In the genomic region with DNA sequence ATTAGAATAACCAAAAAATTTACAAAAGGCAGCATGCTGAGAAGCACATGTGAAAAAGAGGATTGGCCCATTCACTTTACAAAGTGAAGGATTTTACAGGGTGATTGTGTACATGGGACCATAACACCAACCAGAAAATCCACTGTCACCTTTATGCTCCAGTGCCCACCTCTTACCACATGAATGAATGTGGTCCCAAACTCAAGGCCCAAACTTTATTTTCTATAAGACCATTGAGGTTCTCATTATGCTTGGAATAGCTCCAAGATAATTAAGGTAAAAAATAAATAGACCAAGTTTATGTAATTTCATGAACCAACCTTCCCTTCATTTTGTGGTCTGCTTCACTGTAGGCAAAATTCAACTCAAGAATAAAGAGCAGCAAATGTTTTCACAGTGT, we compare ENCODE assay signal across 16 cellular contexts. TPM values are rescaled to one million over a fixed set of nuclear protein-coding genes. Genes with fewer than 3 reads are reported as not detected.
DNase-seq lines count a peak whose midpoint lies in the region; ATAC-seq and TF ChIP-seq lines count a peak whose summit lies in the region.
"Had no signal": no experiment of that assay in that cellular context is flagged by ENCODE, and none has a peak within 500 bp of the region (broad histone marks: within the 10 kb centered on the region; RNA-seq: fewer than 3 reads in every experiment).

No MANE protein-coding gene starts in this region.

- no peaks in the 10 kb centered on the region for H3K36me3 Mint-ChIP-seq in GM23338 (ENCODE audit: low read depth)
- H3K36me3 Mint-ChIP-seq: CD4-positive, CD25-positive, alpha-beta regulatory T cell; CD8-positive, alpha-beta memory T cell; IgD-negative memory B cell had no signal

- H3K4me3 Mint-ChIP-seq in GM23338, result no peak overlapping the region
- H3K4me3 Mint-ChIP-seq: CD4-positive, CD25-positive, alpha-beta regulatory T cell; CD8-positive, alpha-beta memory T cell; IgD-negative memory B cell had no signal

- H2AFZ ChIP-seq in GM23338, result peak overlapping the region; percentile 49; the same call in 1 of the 2 replicates

- H3K4me2 ChIP-seq in GM23338, result no peak overlapping the region

- no peak overlapping the region for H3K27ac ChIP-seq in GM23338 (ENCODE audit: low read depth)
- no peak overlapping the region for H3K27ac ChIP-seq in dorsolateral prefrontal cortex

- intact Hi-C loops in dorsolateral prefrontal cortex (cut with DNase I), result no loop called here

- H3K4me1 Mint-ChIP-seq in GM23338, result no peaks in the 10 kb centered on the region
- H3K4me1 Mint-ChIP-seq: IgD-negative memory B cell had no signal

- H3K4me1 ChIP-seq in GM23338 (ENCODE audit: insufficient read depth), result no peaks in the 10 kb centered on the region; the same call in 1 of the 2 replicates
- H3K4me1 ChIP-seq: HAP-1 had no signal

- ATAC-seq in GM23338, result no peak
- no peak for ATAC-seq in HG03432 (IDR thresholded peaks at IDR 0.05; ENCODE audit: unreplicated experiment)
- ATAC-seq in HG02678 (IDR thresholded peaks at IDR 0.05; ENCODE audit: unreplicated experiment), result no peak

- H3K9me3 Mint-ChIP-seq in GM23338, result no peaks in the 10 kb centered on the region
- H3K9me3 Mint-ChIP-seq: CD4-positive, CD25-positive, alpha-beta regulatory T cell; CD8-positive, alpha-beta memory T cell had no signal

- no peaks in the 10 kb centered on the region for H3K36me3 ChIP-seq in GM23338 (ENCODE audit: insufficient read depth)
- H3K36me3 ChIP-seq: BE2C, HAP-1 had no signal

- H3K27ac Mint-ChIP-seq in GM23338, result no peak overlapping the region
- H3K27ac Mint-ChIP-seq: CD4-positive, CD25-positive, alpha-beta regulatory T cell; IgD-negative memory B cell had no signal

- H3K9me2 ChIP-seq in GM23338 (ENCODE audit: insufficient read depth), result no peaks in the 10 kb centered on the region

- H3F3A ChIP-seq in GM23338 (replicated peaks; ENCODE audit: low read depth), result no peaks in the 10 kb centered on the region

- no peaks in the 10 kb centered on the region for H3K79me2 ChIP-seq in GM23338 (replicated peaks; ENCODE audit: insufficient read depth)

- H3K27me3 ChIP-seq in GM23338 (ENCODE audit: insufficient read depth), result no peaks in the 10 kb centered on the region
- no peaks in the 10 kb centered on the region for H3K27me3 ChIP-seq in dorsolateral prefrontal cortex
- H3K27me3 ChIP-seq: BE2C had no signal

- H4K20me1 ChIP-seq in GM23338 (replicated peaks; ENCODE audit: insufficient read depth), result no peaks in the 10 kb centered on the region

- DNase-seq in GM23338 (ENCODE audit: low spot score), result no peak
- peak; percentile 18 for DNase-seq in astrocyte of the hippocampus (ENCODE audit: low read depth, low spot score)
- peak; percentile 9 for DNase-seq in kidney tubule cell (ENCODE audit: low spot score)
- DNase-seq in dorsolateral prefrontal cortex, result no peak
- DNase-seq: ACHN; BE2C; C1 segment of cervical spinal cord; CD4-positive, CD25-positive, alpha-beta regulatory T cell; CD8-positive, alpha-beta memory T cell; COR-L47; KBM-7 had no signal

- H3K27me3 Mint-ChIP-seq in GM23338 (ENCODE audit: insufficient read depth, low read depth, poor library complexity), result no peaks in the 10 kb centered on the region
- H3K27me3 Mint-ChIP-seq: CD4-positive, CD25-positive, alpha-beta regulatory T cell had no signal

- no peak for TF ChIP-seq CTCF in GM23338 (conservative IDR thresholded peaks at IDR 0.05; ENCODE audit: low read depth in 2 of 2)
- TF ChIP-seq CTCF in dorsolateral prefrontal cortex (IDR thresholded peaks at IDR 0.05 in 54 of 56, conservative IDR thresholded peaks at IDR 0.05 in 2 of 56; ENCODE audit: low read depth in 1 of 56, partially characterized antibody in 56 of 56), result no peak

- H3K4me3 ChIP-seq in GM23338 (no peak overlapping the region), dorsolateral prefrontal cortex (no peak overlapping the region)
- H3K4me3 ChIP-seq: HAP-1 had no signal

TF ChIP-seq in GM23338, 12 proteins besides CTCF, POLR2A, EP300 and RAD21:
- TF ChIP-seq ZNF331 (CRISPR knock-in tag; IDR thresholded peaks at IDR 0.05; ENCODE audit: low read depth), result no peak
- TF ChIP-seq ZNF114 (CRISPR knock-in tag; IDR thresholded peaks at IDR 0.05), result no peak
- TF ChIP-seq EZH2 (IDR thresholded peaks at IDR 0.05; ENCODE audit: low read depth, unreplicated experiment), result no peak
- no peak for TF ChIP-seq POLR2AphosphoS5 (IDR thresholded peaks at IDR 0.05; ENCODE audit: low read depth)
- TF ChIP-seq, protein P1, sequence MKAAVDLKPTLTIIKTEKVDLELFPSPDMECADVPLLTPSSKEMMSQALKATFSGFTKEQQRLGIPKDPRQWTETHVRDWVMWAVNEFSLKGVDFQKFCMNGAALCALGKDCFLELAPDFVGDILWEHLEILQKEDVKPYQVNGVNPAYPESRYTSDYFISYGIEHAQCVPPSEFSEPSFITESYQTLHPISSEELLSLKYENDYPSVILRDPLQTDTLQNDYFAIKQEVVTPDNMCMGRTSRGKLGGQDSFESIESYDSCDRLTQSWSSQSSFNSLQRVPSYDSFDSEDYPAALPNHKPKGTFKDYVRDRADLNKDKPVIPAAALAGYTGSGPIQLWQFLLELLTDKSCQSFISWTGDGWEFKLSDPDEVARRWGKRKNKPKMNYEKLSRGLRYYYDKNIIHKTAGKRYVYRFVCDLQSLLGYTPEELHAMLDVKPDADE (IDR thresholded peaks at IDR 0.05), result no peak
- TF ChIP-seq JUNB (IDR thresholded peaks at IDR 0.05; ENCODE audit: unreplicated experiment), result no peak
- TF ChIP-seq, protein P2, sequence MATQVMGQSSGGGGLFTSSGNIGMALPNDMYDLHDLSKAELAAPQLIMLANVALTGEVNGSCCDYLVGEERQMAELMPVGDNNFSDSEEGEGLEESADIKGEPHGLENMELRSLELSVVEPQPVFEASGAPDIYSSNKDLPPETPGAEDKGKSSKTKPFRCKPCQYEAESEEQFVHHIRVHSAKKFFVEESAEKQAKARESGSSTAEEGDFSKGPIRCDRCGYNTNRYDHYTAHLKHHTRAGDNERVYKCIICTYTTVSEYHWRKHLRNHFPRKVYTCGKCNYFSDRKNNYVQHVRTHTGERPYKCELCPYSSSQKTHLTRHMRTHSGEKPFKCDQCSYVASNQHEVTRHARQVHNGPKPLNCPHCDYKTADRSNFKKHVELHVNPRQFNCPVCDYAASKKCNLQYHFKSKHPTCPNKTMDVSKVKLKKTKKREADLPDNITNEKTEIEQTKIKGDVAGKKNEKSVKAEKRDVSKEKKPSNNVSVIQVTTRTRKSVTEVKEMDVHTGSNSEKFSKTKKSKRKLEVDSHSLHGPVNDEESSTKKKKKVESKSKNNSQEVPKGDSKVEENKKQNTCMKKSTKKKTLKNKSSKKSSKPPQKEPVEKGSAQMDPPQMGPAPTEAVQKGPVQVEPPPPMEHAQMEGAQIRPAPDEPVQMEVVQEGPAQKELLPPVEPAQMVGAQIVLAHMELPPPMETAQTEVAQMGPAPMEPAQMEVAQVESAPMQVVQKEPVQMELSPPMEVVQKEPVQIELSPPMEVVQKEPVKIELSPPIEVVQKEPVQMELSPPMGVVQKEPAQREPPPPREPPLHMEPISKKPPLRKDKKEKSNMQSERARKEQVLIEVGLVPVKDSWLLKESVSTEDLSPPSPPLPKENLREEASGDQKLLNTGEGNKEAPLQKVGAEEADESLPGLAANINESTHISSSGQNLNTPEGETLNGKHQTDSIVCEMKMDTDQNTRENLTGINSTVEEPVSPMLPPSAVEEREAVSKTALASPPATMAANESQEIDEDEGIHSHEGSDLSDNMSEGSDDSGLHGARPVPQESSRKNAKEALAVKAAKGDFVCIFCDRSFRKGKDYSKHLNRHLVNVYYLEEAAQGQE (IDR thresholded peaks at IDR 0.05; ENCODE audit: unreplicated experiment), result no peak

RNA-seq across cellular contexts. Expression of a gene that starts 24.3 kb away (rescaled TPM):
- not detected in 2 replicates for total RNA-seq in GM23338 (2014; rRNA removed; shearing (Covaris generic))
- 0.10 TPM in 1 of 2 replicates, not detected in the other for polyA plus RNA-seq in GM23338 (2016; fragmentation: Nextera tagmentation; extraction: Ambion mirVana)
- 1 to 10 TPM in 23 of 120 experiments, under 1 TPM in 95, not detected in 2; 0.19 to 1.8 (median 0.72) TPM for total RNA-seq in dorsolateral prefrontal cortex
- total RNA-seq: CD4-positive, CD25-positive, alpha-beta regulatory T cell; CD8-positive, alpha-beta memory T cell; H4 had no signal
- polyA plus RNA-seq: CD8-positive, alpha-beta memory T cell; IgD-negative memory B cell had no signal

Comparison
In these comparisons a context has a peak if more than half of its experiments do, and no peak if none do; other contexts are left out.
1. DNase-seq: peak in astrocyte of the hippocampus (single experiment) and kidney tubule cell (single experiment); none in GM23338 (single experiment) and dorsolateral prefrontal cortex (0 of 10).